23 cellular contexts compared by ENCODE assay signal in genomic region chr4:93313207-93313606, GRCh38.
DNase-seq lines count a peak whose midpoint lies in the region; ATAC-seq and TF ChIP-seq lines count a peak whose summit lies in the region.
"Had no signal": no experiment of that assay in that cellular context is flagged by ENCODE, and none has a peak within 500 bp of the region (broad histone marks: within the 10 kb centered on the region; RNA-seq: fewer than 3 reads in every experiment).

No MANE protein-coding gene starts in this region.

- no peak overlapping the region for H2AFZ ChIP-seq in neural progenitor cell (replicated peaks)

- ATAC-seq in activated CD4-positive, CD25-positive, alpha-beta regulatory T cell treated with anti-CD3 and anti-CD28 coated beads, Interleukin-2, amount 50 U/mL, for 24 hours = no peak
- ATAC-seq: T-cell had no signal

- no peaks in the 10 kb centered on the region for H3K9me3 Mint-ChIP-seq in neural progenitor cell

- no peak overlapping the region for H3K9ac ChIP-seq in neural progenitor cell

- peaks cover 28% of the 10 kb centered on the region for H3K4me1 ChIP-seq in neural progenitor cell
- H3K4me1 ChIP-seq: spleen had no signal

- TF ChIP-seq CTCF in HFF-Myc (IDR thresholded peaks at IDR 0.05; ENCODE audit: low read depth, low read length, missing control alignments) (no peak), epithelial cell of esophagus (IDR thresholded peaks at IDR 0.05; ENCODE audit: insufficient read depth, low read depth, low read length, missing control alignments) (no peak), neural progenitor cell (IDR thresholded peaks at IDR 0.05) (no peak)

- H3K79me2 ChIP-seq in neural progenitor cell (ENCODE audit: low read depth) = no peaks in the 10 kb centered on the region

- no peaks in the 10 kb centered on the region for H4K20me1 ChIP-seq in neural progenitor cell (ENCODE audit: low read depth)

- H3K4me3 Mint-ChIP-seq in neural progenitor cell = no peak overlapping the region
- H3K4me3 Mint-ChIP-seq: activated T-cell treated with anti-CD3 and anti-CD28 coated beads, Interleukin-2, amount 50 U/mL, for 24 hours; CD4-positive, alpha-beta T cell; T-cell had no signal

- peaks cover 14% of the 10 kb centered on the region for H3K4me1 Mint-ChIP-seq in neural progenitor cell
- H3K4me1 Mint-ChIP-seq: T-cell had no signal

- H3K4me2 ChIP-seq in neural progenitor cell = peak overlapping the region; percentile 22

- H3K4me3 ChIP-seq in HFF-Myc (replicated peaks; ENCODE audit: low read depth, low read length) = no peak overlapping the region
- H3K4me3 ChIP-seq in epithelial cell of esophagus (ENCODE audit: low read length) = no peak overlapping the region
- H3K4me3 ChIP-seq in neural progenitor cell = no peak overlapping the region
- H3K4me3 ChIP-seq: spleen had no signal

- H3K9me3 ChIP-seq in neural progenitor cell (ENCODE audit: low read depth) = no peaks in the 10 kb centered on the region
- H3K9me3 ChIP-seq: spleen had no signal

- no peak overlapping the region for H3K27ac ChIP-seq in neural progenitor cell
- H3K27ac ChIP-seq: HL-60, spleen had no signal

- H3K27me3 ChIP-seq in neural progenitor cell = no peaks in the 10 kb centered on the region
- H3K27me3 ChIP-seq: spleen had no signal

- H3K36me3 Mint-ChIP-seq in neural progenitor cell = no peaks in the 10 kb centered on the region
- H3K36me3 Mint-ChIP-seq: T-cell had no signal

- peaks cover 6% of the 10 kb centered on the region for H3F3A ChIP-seq in neural progenitor cell (ENCODE audit: low read depth)

- no peaks in the 10 kb centered on the region for H3K36me3 ChIP-seq in neural progenitor cell
- H3K36me3 ChIP-seq: spleen had no signal

- DNase-seq in HFF-Myc (ENCODE audit: extremely low read depth, low read depth) = peak; percentile 4
- DNase-seq in OCI-M1 (lab: John Stamatoyannopoulos, UW) = peak; percentile 42
- DNase-seq in epithelial cell of esophagus (ENCODE audit: low read depth) = peak; percentile 69
- DNase-seq in neural progenitor cell (ENCODE audit: low spot score) = peak; percentile 16
- DNase-seq in NOMO-1 treated with DMSO at 0.1 percent for 48 hours (lab: John Stamatoyannopoulos, UW; ENCODE audit: unreplicated experiment) = no peak
- no peak for DNase-seq in NOMO-1 treated with dmso at 0.1 percent for 144 hours (lab: John Stamatoyannopoulos, UW; ENCODE audit: unreplicated experiment)
- no peak for DNase-seq in NCI-H1105 treated with DMSO at 0.1 percent for 48 hours (lab: John Stamatoyannopoulos, UW)
- DNase-seq: activated CD8-positive, alpha-beta memory T cell treated with anti-CD3 and anti-CD28 coated beads for 24 hours; activated T-cell treated with anti-CD3 and anti-CD28 coated beads, Interleukin-2, amount 50 U/mL, for 24 hours; amniotic stem cell; CD4-positive, alpha-beta T cell; central memory CD4-positive, alpha-beta T cell; DND-41; hypothalamus; NCI-H1105; NCI-H2081; SIG-M5; spleen; stimulated activated CD4-positive, alpha-beta T cell treated with anti-CD3 and anti-CD28 coated beads, Interleukin-4, amount 100 ng/mL, for 1 hour; stimulated activated naive CD4-positive, alpha-beta T cell treated with Interleukin-2 at 50 U/mL for 16 hours; T-cell had no signal

- H3K27ac Mint-ChIP-seq in neural progenitor cell = no peak overlapping the region
- H3K27ac Mint-ChIP-seq: activated T-cell treated with anti-CD3 and anti-CD28 coated beads, Interleukin-2, amount 50 U/mL, for 24 hours; CD4-positive, alpha-beta T cell; T-cell had no signal

- H3K27me3 Mint-ChIP-seq in neural progenitor cell (ENCODE audit: insufficient read depth, low read depth) = no peaks in the 10 kb centered on the region
- H3K27me3 Mint-ChIP-seq: activated T-cell treated with anti-CD3 and anti-CD28 coated beads, Interleukin-2, amount 50 U/mL, for 24 hours; CD4-positive, alpha-beta T cell; T-cell had no signal

Comparison
In these comparisons a context has a peak if more than half of its experiments do, and no peak if none do; other contexts are left out.
1. DNase-seq: peak in HFF-Myc (single experiment), OCI-M1 (single experiment), epithelial cell of esophagus (single experiment) and neural progenitor cell (single experiment); none in NOMO-1 treated with DMSO at 0.1 percent for 48 hours (single experiment), NOMO-1 treated with dmso at 0.1 percent for 144 hours (single experiment) and NCI-H1105 treated with DMSO at 0.1 percent for 48 hours (single experiment).